Comparison of ENCODE assay signal across 15 cellular contexts in genomic region chr5:92559331-92559730, GRCh38.
DNase-seq lines count a peak whose midpoint lies in the region; TF ChIP-seq lines count a peak whose summit lies in the region.
"Had no signal": no experiment of that assay in that cellular context is flagged by ENCODE, and none has a peak within 500 bp of the region (broad histone marks: within the 10 kb centered on the region; RNA-seq: fewer than 3 reads in every experiment).

No MANE protein-coding gene starts in this region.

- H3K36me3 ChIP-seq in ACC112 (ENCODE audit: insufficient read depth, low read length) (no peaks in the 10 kb centered on the region), HEK293 (ENCODE audit: control insufficient read depth in 2 of 2, insufficient read depth in 1 of 2, low read length in 2 of 2) (no peaks in the 10 kb centered on the region), neural progenitor cell (no peaks in the 10 kb centered on the region)

- peak overlapping the region; percentile 90 for H3K27ac ChIP-seq in ACC112 (ENCODE audit: low read depth, low read length)
- H3K27ac ChIP-seq in HEK293 (ENCODE audit: extremely low read depth, low read depth, low read length), result peak overlapping the region; percentile 69
- no peak overlapping the region for H3K27ac ChIP-seq in neural progenitor cell
- H3K27ac ChIP-seq: C4-2B, PC-9 had no signal

- H3K4me1 Mint-ChIP-seq in neural progenitor cell, result peaks cover 55% of the 10 kb centered on the region

- H4K20me1 ChIP-seq in neural progenitor cell (ENCODE audit: low read depth), result no peaks in the 10 kb centered on the region

- no peak overlapping the region for H3K4me2 ChIP-seq in neural progenitor cell
- H3K4me2 ChIP-seq: PC-9 had no signal

- H3K27me3 ChIP-seq in ACC112 (ENCODE audit: insufficient read depth, low read length) (no peaks in the 10 kb centered on the region), neural progenitor cell (no peaks in the 10 kb centered on the region)

- TF ChIP-seq CTCF in HEK293 (tag by site-specific recombination; IDR thresholded peaks at IDR 0.05) (no peak), neural progenitor cell (IDR thresholded peaks at IDR 0.05) (no peak)

- H3K9me3 ChIP-seq in HEK293 (ENCODE audit: control insufficient read depth, insufficient read depth, low read depth, low read length) (no peaks in the 10 kb centered on the region), neural progenitor cell (ENCODE audit: low read depth) (no peaks in the 10 kb centered on the region)

- peaks cover 4% of the 10 kb centered on the region for H3K9me3 Mint-ChIP-seq in neural progenitor cell

- H3K27me3 Mint-ChIP-seq in neural progenitor cell (ENCODE audit: insufficient read depth, low read depth), result no peaks in the 10 kb centered on the region

- no peaks in the 10 kb centered on the region for H3K36me3 Mint-ChIP-seq in neural progenitor cell

- POLR2A ChIA-PET in HEK293 (lab: Yijun Ruan, JAX), result no interaction called here

- DNase-seq in astrocyte of the hippocampus (ENCODE audit: low read depth, low spot score) (peak; percentile 33), neural progenitor cell (ENCODE audit: low spot score) (no peak), HUDEP-2 (lab: John Stamatoyannopoulos, UW; ENCODE audit: unreplicated experiment in 76 of 76) (no peak), DMS 273 treated with DMSO at 0.1 percent for 48 hours (lab: John Stamatoyannopoulos, UW) (no peak), DMS53 treated with DMSO at 0.1 percent for 48 hours (lab: John Stamatoyannopoulos, UW; ENCODE audit: unreplicated experiment) (no peak), T-helper 1 cell (no peak)
- DNase-seq: GOT3, KG1, NCI-H1092, NCI-H2081, NCI-H748 treated with DMSO at 0.1 percent for 48 hours, PC-9 had no signal

- H3K4me3 Mint-ChIP-seq in neural progenitor cell, result no peak overlapping the region

- H3F3A ChIP-seq in neural progenitor cell (ENCODE audit: low read depth), result peaks cover 3% of the 10 kb centered on the region

- H3K79me2 ChIP-seq in ACC112 (ENCODE audit: control insufficient read depth, insufficient read depth, low read length, unreplicated experiment) (no peaks in the 10 kb centered on the region), neural progenitor cell (ENCODE audit: low read depth) (no peaks in the 10 kb centered on the region)

- no peak overlapping the region for H3K4me3 ChIP-seq in ACC112 (ENCODE audit: low read depth, low read length)
- no peak overlapping the region for H3K4me3 ChIP-seq in HEK293 (ENCODE audit: low read depth, low read length)
- H3K4me3 ChIP-seq in neural progenitor cell, result no peak overlapping the region
- H3K4me3 ChIP-seq: PC-9 had no signal

- no peak overlapping the region for H3K9ac ChIP-seq in neural progenitor cell

- no peak overlapping the region for H3K27ac Mint-ChIP-seq in neural progenitor cell

- H2AFZ ChIP-seq in ACC112 (ENCODE audit: low read length, unreplicated experiment) (peak overlapping the region; percentile 39), neural progenitor cell (replicated peaks) (peak overlapping the region; percentile 58)
- H2AFZ ChIP-seq: PC-9 had no signal

- CTCF ChIA-PET in HEK293 (lab: Yijun Ruan, JAX), result no interaction called here

- peaks cover 50% of the 10 kb centered on the region for H3K4me1 ChIP-seq in ACC112 (ENCODE audit: control insufficient read depth, insufficient read depth, low read length, unreplicated experiment)
- H3K4me1 ChIP-seq in HEK293 (ENCODE audit: control insufficient read depth, insufficient read depth, low read length), result peaks cover 47% of the 10 kb centered on the region
- peaks cover 19% of the 10 kb centered on the region for H3K4me1 ChIP-seq in neural progenitor cell

TF ChIP-seq in HEK293, 187 proteins besides CTCF, POLR2A, EP300 and RAD21:
- TF ChIP-seq ZNF335 (tag by site-specific recombination; conservative IDR thresholded peaks at IDR 0.05), result no peak
- TF ChIP-seq ZBTB7A (tag by site-specific recombination; IDR thresholded peaks at IDR 0.05; ENCODE audit: low read depth), result no peak
- TF ChIP-seq IKZF3 (tag by site-specific recombination; IDR thresholded peaks at IDR 0.05), result peak; percentile 36
- TF ChIP-seq SCRT2 (tag by site-specific recombination; IDR thresholded peaks at IDR 0.05), result no peak
- TF ChIP-seq ZNF785 (tag by site-specific recombination; IDR thresholded peaks at IDR 0.05), result no peak
- no peak for TF ChIP-seq ZNF391 (tag by site-specific recombination; IDR thresholded peaks at IDR 0.05; ENCODE audit: borderline replicate concordance, low read depth)
